Comparison of ENCODE assay signal across 8 cellular contexts in genomic region chr20:48488635-48489034, GRCh38.
DNase-seq lines count a peak whose midpoint lies in the region; ATAC-seq lines count a peak whose summit lies in the region.
"Not testable (repeated sequence)": the region's sequence is repeated elsewhere in the genome, so short reads cannot be mapped to it uniquely, and the experiment has no call there.

No MANE protein-coding gene starts in this region.

- peaks cover 11 to 32% (median 18%) of the 10 kb centered on the region in 10 experiments; a peak in 19 of 20 replicates for H3K4me1 ChIP-seq in BLaER1 treated with 17β-estradiol and CSF1 and Interleukin-3, amounts not matched to agents 10 nM and 100 nM

- not testable (repeated sequence) for H3K9me3 Mint-ChIP-seq in stimulated activated effector memory CD8-positive, alpha-beta T cell treated with anti-CD3 and anti-CD28 coated beads, Interleukin-12 subunit alpha, Interleukin-12 subunit beta, amount 100 ng/mL, for 72 hours

- peak overlapping the region; percentile 39 to 80 (median 67) for H3K4me2 ChIP-seq in BLaER1 treated with 17β-estradiol and CSF1 and Interleukin-3, amounts not matched to agents 10 nM and 100 nM

- H3K27me3 ChIP-seq in BLaER1 treated with 17β-estradiol and CSF1 and Interleukin-3, amounts not matched to agents 10 nM and 100 nM: not testable (repeated sequence)

- DNase-seq in NCI-H69 (lab: John Stamatoyannopoulos, UW) (peak; percentile 19), islet precursor cell (peak; percentile 48)
- DNase-seq in activated CD8-positive, alpha-beta memory T cell treated with anti-CD3 and anti-CD28 coated beads, Interleukin-2, amount 50 U/mL, for 48 hours: peak; percentile 46
- not testable (repeated sequence) for DNase-seq in stimulated activated effector memory CD8-positive, alpha-beta T cell treated with anti-CD3 and anti-CD28 coated beads, Interleukin-12 subunit alpha, Interleukin-12 subunit beta, amount 100 ng/mL, for 72 hours (ENCODE audit: low spot score in 2 of 2)

- H3K9ac ChIP-seq in BLaER1 treated with 17β-estradiol and CSF1 and Interleukin-3, amounts not matched to agents 10 nM and 100 nM: not testable (repeated sequence)

- not testable (repeated sequence) for H3K36me3 Mint-ChIP-seq in stimulated activated effector memory CD8-positive, alpha-beta T cell treated with anti-CD3 and anti-CD28 coated beads, Interleukin-12 subunit alpha, Interleukin-12 subunit beta, amount 100 ng/mL, for 72 hours

- not testable (repeated sequence) for H3K27ac ChIP-seq in BLaER1 treated with 17β-estradiol and CSF1 and Interleukin-3, amounts not matched to agents 10 nM and 100 nM

- not testable (repeated sequence) for H3K9me3 ChIP-seq in BLaER1 treated with 17β-estradiol and CSF1 and Interleukin-3, amounts not matched to agents 10 nM and 100 nM (replicated peaks in 1 of 11)

- not testable (repeated sequence) for H3K4me3 Mint-ChIP-seq in stimulated activated effector memory CD8-positive, alpha-beta T cell treated with anti-CD3 and anti-CD28 coated beads, Interleukin-12 subunit alpha, Interleukin-12 subunit beta, amount 100 ng/mL, for 72 hours

- H3K27ac Mint-ChIP-seq in stimulated activated effector memory CD8-positive, alpha-beta T cell treated with anti-CD3 and anti-CD28 coated beads, Interleukin-12 subunit alpha, Interleukin-12 subunit beta, amount 100 ng/mL, for 72 hours: not testable (repeated sequence)

- ATAC-seq in GM19023 (IDR thresholded peaks at IDR 0.05; ENCODE audit: unreplicated experiment) (peak; percentile 50), GM21786 (IDR thresholded peaks at IDR 0.05; ENCODE audit: unreplicated experiment) (peak; percentile 47), HG03060 (IDR thresholded peaks at IDR 0.05; ENCODE audit: low read depth, unreplicated experiment) (peak; percentile 17)
- peak; percentile 37 for ATAC-seq in stimulated activated effector memory CD8-positive, alpha-beta T cell treated with anti-CD3 and anti-CD28 coated beads, Interleukin-12 subunit alpha, Interleukin-12 subunit beta, amount 100 ng/mL, for 72 hours

- not testable (repeated sequence) for H3K36me3 ChIP-seq in BLaER1 treated with 17β-estradiol and CSF1 and Interleukin-3, amounts not matched to agents 10 nM and 100 nM

- H3K4me3 ChIP-seq in BLaER1 treated with 17β-estradiol and CSF1 and Interleukin-3, amounts not matched to agents 10 nM and 100 nM: not testable (repeated sequence)

- H4K20me1 ChIP-seq in BLaER1 treated with 17β-estradiol and CSF1 and Interleukin-3, amounts not matched to agents 10 nM and 100 nM: not testable (repeated sequence)

- not testable (repeated sequence) for H3K4me1 Mint-ChIP-seq in stimulated activated effector memory CD8-positive, alpha-beta T cell treated with anti-CD3 and anti-CD28 coated beads, Interleukin-12 subunit alpha, Interleukin-12 subunit beta, amount 100 ng/mL, for 72 hours
